ENCODE assay signal across 8 cellular contexts in the genomic region with DNA sequence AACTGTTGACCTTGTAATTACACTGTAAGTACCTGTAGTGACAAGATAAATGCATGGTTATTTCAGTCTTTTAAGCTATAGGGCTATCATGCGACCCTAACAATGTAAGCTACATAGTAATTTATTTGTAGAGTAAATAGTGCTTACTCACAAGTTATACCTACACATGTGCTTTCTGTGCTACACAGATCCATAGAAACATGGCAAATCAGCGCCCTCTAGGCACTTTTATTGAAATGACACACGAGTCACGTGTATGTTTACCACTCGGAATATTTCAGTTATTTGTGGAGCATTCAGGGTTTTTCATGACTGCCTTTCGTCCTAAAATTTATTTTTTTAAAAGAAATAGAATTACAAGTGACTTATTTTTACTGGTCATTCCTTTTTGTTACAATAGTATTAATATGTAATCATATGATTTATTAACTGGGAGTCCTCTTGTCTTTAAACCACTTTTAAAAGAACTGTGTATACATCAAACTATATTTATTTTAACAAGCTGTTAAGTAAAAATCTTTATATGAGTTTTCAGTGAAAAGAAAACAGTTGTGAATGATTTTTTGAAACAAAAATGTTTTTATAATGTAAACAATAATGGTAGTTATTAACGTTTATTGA.
DNase-seq lines count a peak whose midpoint lies in the region; ATAC-seq and TF ChIP-seq lines count a peak whose summit lies in the region.

No MANE protein-coding gene starts in this region.

- H3K4me2 ChIP-seq in smooth muscle cell = peak overlapping the region; percentile 50

- H3K27me3 ChIP-seq in smooth muscle cell (ENCODE audit: low read depth) = no peaks in the 10 kb centered on the region

- peak; percentile 83 for ATAC-seq in GM19395 (IDR thresholded peaks at IDR 0.05; ENCODE audit: unreplicated experiment)
- no peak for ATAC-seq in HG03095 (IDR thresholded peaks at IDR 0.05; ENCODE audit: unreplicated experiment)

- TF ChIP-seq CTCF in foreskin fibroblast (IDR thresholded peaks at IDR 0.05; ENCODE audit: low read depth, low read length) (peak; percentile 26), smooth muscle cell (IDR thresholded peaks at IDR 0.05; ENCODE audit: borderline replicate concordance, insufficient read depth, poor library complexity, severe bottlenecking) (peak; percentile 70)

- peak; percentile 53 for DNase-seq in Caki2 (ENCODE audit: low read depth)
- peak; percentile 13 for DNase-seq in HuH-7.5 (ENCODE audit: low spot score)
- DNase-seq in SK-MEL-5 (ENCODE audit: low read depth, low spot score) = peak; percentile 64
- DNase-seq in foreskin fibroblast = peak in 1 of 2 donors; percentile 18
- DNase-seq in smooth muscle cell (lab: John Stamatoyannopoulos, UW; ENCODE audit: unreplicated experiment) = no peak
- no peak for DNase-seq in KG1 (lab: John Stamatoyannopoulos, UW)

- H3K79me2 ChIP-seq in smooth muscle cell (ENCODE audit: low read depth) = no peaks in the 10 kb centered on the region

- no peaks in the 10 kb centered on the region for H3K36me3 ChIP-seq in smooth muscle cell (ENCODE audit: low read depth)

- in situ Hi-C loops in Caki2 (cut with HindIII; ENCODE audit: low pct_unique_long_range_greater_than_20kb, low sequenced_read_pairs) = no loop called here
- in situ Hi-C loops in SK-MEL-5 (cut with HindIII; ENCODE audit: low pct_unique_long_range_greater_than_20kb, low sequenced_read_pairs) = no loop called here

- H3K9me3 ChIP-seq in smooth muscle cell (replicated peaks; ENCODE audit: low read depth) = no peaks in the 10 kb centered on the region

- WGBS in smooth muscle cell (ENCODE audit: low lambda C conversion rate) = 30% methylated on average over 7 of the region's 7 CpGs

- H2AFZ ChIP-seq in smooth muscle cell (ENCODE audit: low read depth) = no peak overlapping the region

- H3K4me1 ChIP-seq in smooth muscle cell (ENCODE audit: low read depth) = no peaks in the 10 kb centered on the region

- H3K27ac ChIP-seq in smooth muscle cell (ENCODE audit: low read depth) = no peak overlapping the region

- no peak overlapping the region for H3K4me3 ChIP-seq in foreskin fibroblast (ENCODE audit: low read depth in 1 of 2, low read length in 2 of 2)
- no peak overlapping the region for H3K4me3 ChIP-seq in smooth muscle cell

- H3K9ac ChIP-seq in smooth muscle cell (ENCODE audit: low read depth) = no peak overlapping the region

- no peaks in the 10 kb centered on the region for H3F3A ChIP-seq in smooth muscle cell (ENCODE audit: low read depth)

- H4K20me1 ChIP-seq in smooth muscle cell (ENCODE audit: low read depth) = no peaks in the 10 kb centered on the region

Comparison
In these comparisons a context has a peak if more than half of its experiments do, and no peak if none do; other contexts are left out.
1. DNase-seq: peak in Caki2 (single experiment), HuH-7.5 (single experiment) and SK-MEL-5 (single experiment); none in smooth muscle cell (single experiment) and KG1 (single experiment).